In genomic region chrX:107565005-107565404, GRCh38 we compare ENCODE assay signal across 1 cellular context.
TF ChIP-seq lines count a peak whose summit lies in the region.

No MANE protein-coding gene starts in this region.

TF ChIP-seq in IMR-90, 13 proteins besides CTCF, POLR2A, EP300 and RAD21 (continued from another document):
- TF ChIP-seq, protein P1, sequence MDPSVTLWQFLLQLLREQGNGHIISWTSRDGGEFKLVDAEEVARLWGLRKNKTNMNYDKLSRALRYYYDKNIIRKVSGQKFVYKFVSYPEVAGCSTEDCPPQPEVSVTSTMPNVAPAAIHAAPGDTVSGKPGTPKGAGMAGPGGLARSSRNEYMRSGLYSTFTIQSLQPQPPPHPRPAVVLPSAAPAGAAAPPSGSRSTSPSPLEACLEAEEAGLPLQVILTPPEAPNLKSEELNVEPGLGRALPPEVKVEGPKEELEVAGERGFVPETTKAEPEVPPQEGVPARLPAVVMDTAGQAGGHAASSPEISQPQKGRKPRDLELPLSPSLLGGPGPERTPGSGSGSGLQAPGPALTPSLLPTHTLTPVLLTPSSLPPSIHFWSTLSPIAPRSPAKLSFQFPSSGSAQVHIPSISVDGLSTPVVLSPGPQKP (IDR thresholded peaks at IDR 0.05; ENCODE audit: borderline replicate concordance, low read depth, low read length), result no peak
- TF ChIP-seq CEBPB (IDR thresholded peaks at IDR 0.05; ENCODE audit: low read depth, low read length) (no peak), RFX5 (IDR thresholded peaks at IDR 0.05; ENCODE audit: low read depth, low read length) (no peak), SMC3 (IDR thresholded peaks at IDR 0.05; ENCODE audit: low read depth, low read length) (no peak), FOS (IDR thresholded peaks at IDR 0.05; ENCODE audit: low read depth, low read length) (no peak), MAFK (IDR thresholded peaks at IDR 0.05; ENCODE audit: low read depth, low read length) (no peak), BHLHE40 (IDR thresholded peaks at IDR 0.05; ENCODE audit: low read depth, low read length) (no peak)
